Comparison of ENCODE assay signal across 18 cellular contexts in genomic region chr2:241612156-241613017, GRCh38. TPM values are rescaled to one million over a fixed set of nuclear protein-coding genes. Genes with fewer than 3 reads are reported as not detected.
DNase-seq lines count a peak whose midpoint lies in the region; ATAC-seq, FAIRE-seq and TF ChIP-seq lines count a peak whose summit lies in the region.
"Had no signal": no experiment of that assay in that cellular context is flagged by ENCODE, and none has a peak within 500 bp of the region (broad histone marks: within the 10 kb centered on the region; RNA-seq: fewer than 3 reads in every experiment).

No MANE protein-coding gene starts in this region.

- H3K27ac ChIP-seq in right cardiac atrium (ENCODE audit: low read length) (peak overlapping the region; percentile 3), vagina (peak overlapping the region; percentile 42)
- H3K27ac ChIP-seq: pancreas had no signal

- peaks cover 32 to 34% of the 10 kb centered on the region in 2 donors for H3K4me1 Mint-ChIP-seq in immature natural killer cell

- H3K27ac Mint-ChIP-seq in immature natural killer cell: peak overlapping the region in 5 of 6 donors; percentile 4 to 47 (median 35)

- no peaks in the 10 kb centered on the region for H3K9me3 Mint-ChIP-seq in immature natural killer cell
- H3K9me3 Mint-ChIP-seq: CD14-positive monocyte had no signal

- no peaks in the 10 kb centered on the region for H3K36me3 ChIP-seq in vagina
- H3K36me3 ChIP-seq: pancreas had no signal

- no peak overlapping the region for H3K4me3 Mint-ChIP-seq in immature natural killer cell
- H3K4me3 Mint-ChIP-seq: CD14-positive monocyte had no signal

- peaks cover 0 to 2% (median 0%) of the 10 kb centered on the region in 3 donors for H3K36me3 Mint-ChIP-seq in immature natural killer cell

- H3K27me3 ChIP-seq in right cardiac atrium (ENCODE audit: control insufficient read depth, insufficient read depth): no peaks in the 10 kb centered on the region
- no peaks in the 10 kb centered on the region for H3K27me3 ChIP-seq in vagina
- H3K27me3 ChIP-seq: heart left ventricle, pancreas had no signal

- FAIRE-seq in urothelium cell line (lab: Jason Lieb, UNC): no peak
- FAIRE-seq: pancreas had no signal

- TF ChIP-seq CTCF in vagina (IDR thresholded peaks at IDR 0.05): no peak

- DNase-seq in right cardiac atrium (no peak), Right ventricle myocardium superior (no peak), NCI-H748 treated with DMSO at 0.1 percent for 48 hours (lab: John Stamatoyannopoulos, UW) (peak; percentile 32), immature natural killer cell (no peak), vagina (ENCODE audit: extremely low spot score in 2 of 2) (no peak), midbrain (lab: John Stamatoyannopoulos, UW) (no peak), urothelium cell line (ENCODE audit: low spot score) (no peak)
- DNase-seq: activated CD8-positive, alpha-beta memory T cell treated with anti-CD3 and anti-CD28 coated beads, Interleukin-2, amount 50 U/mL, for 48 hours; aorta; GF-D8; NCI-H526; SIG-M5; stimulated activated CD4-positive, alpha-beta T cell treated with anti-CD3 and anti-CD28 coated beads, Interleukin-4, amount 100 ng/mL, for 1 hour; stimulated activated naive CD4-positive, alpha-beta T cell had no signal

- 73% methylated on average over 20 of the region's 20 CpGs for whole genome bisulfite sequencing in right cardiac atrium

- H3K9me3 ChIP-seq in right cardiac atrium (ENCODE audit: control insufficient read depth, low read length) (no peaks in the 10 kb centered on the region), vagina (no peaks in the 10 kb centered on the region)
- H3K9me3 ChIP-seq: heart left ventricle, pancreas had no signal

- H3K27me3 Mint-ChIP-seq in immature natural killer cell (ENCODE audit: low read depth in 3 of 3): peaks cover 0 to 10% (median 0%) of the 10 kb centered on the region in 3 donors

- TF ChIP-seq POLR2A in vagina (IDR thresholded peaks at IDR 0.05): no peak

- H3K4me1 ChIP-seq in right cardiac atrium (ENCODE audit: control insufficient read depth, insufficient read depth, low read length): peaks cover 6% of the 10 kb centered on the region
- peaks cover 45% of the 10 kb centered on the region for H3K4me1 ChIP-seq in vagina
- H3K4me1 ChIP-seq: pancreas had no signal

- intact Hi-C loops in right cardiac atrium (cut with DNase I) (no loop called here), Right ventricle myocardium superior (cut with DNase I) (no loop called here), vagina (cut with DNase I) (no loop called here)

- ATAC-seq in right cardiac atrium: no peak
- ATAC-seq in Right ventricle myocardium superior (ENCODE audit: poor library complexity): no peak
- no peak for ATAC-seq in GM21786 (IDR thresholded peaks at IDR 0.05; ENCODE audit: unreplicated experiment)
- ATAC-seq: heart left ventricle, pancreas had no signal

- H3K4me3 ChIP-seq in right cardiac atrium (ENCODE audit: low read length): no peak overlapping the region
- no peak overlapping the region for H3K4me3 ChIP-seq in vagina
- H3K4me3 ChIP-seq: heart left ventricle, pancreas had no signal

RNA-seq across cellular contexts. Expression of gene THAP4, which starts 24.6 kb away (rescaled TPM):
- total RNA-seq in right cardiac atrium: 100 to 1,000 TPM in 1 of 4 donors, 10 to 100 TPM in 3; 74.2 to 103 (median 90.3) TPM
- 126 TPM for polyA plus RNA-seq in right cardiac atrium
- 82.9 TPM for total RNA-seq in Right ventricle myocardium superior
- 10 to 100 TPM; 20.0 to 39.5 (median 29.4) TPM for polyA plus RNA-seq in immature natural killer cell
- total RNA-seq in vagina: 44.4 TPM

RNA-seq across cellular contexts. Expression of gene ATG4B, which starts 25.1 kb away (rescaled TPM):
- 10 to 100 TPM; 46.5 to 53.8 (median 47.5) TPM for total RNA-seq in right cardiac atrium
- polyA plus RNA-seq in right cardiac atrium: 40.3 TPM
- 41.3 TPM for total RNA-seq in Right ventricle myocardium superior
- 10 to 100 TPM; 70.5 to 78.9 (median 77.2) TPM for polyA plus RNA-seq in immature natural killer cell
- 104 TPM for total RNA-seq in vagina

RNA-seq across cellular contexts. Expression of gene BOK, which starts 53.8 kb away (rescaled TPM):
- total RNA-seq in right cardiac atrium (10 to 100 TPM in 1 of 4 donors, 1 to 10 TPM in 3; 2.8 to 15.0 (median 3.9) TPM), Right ventricle myocardium superior (3.8 TPM), vagina (35.1 TPM)
- polyA plus RNA-seq in right cardiac atrium (3.5 TPM), immature natural killer cell (10 to 100 TPM; 15.2 to 21.4 (median 17.2) TPM)
